In the genomic region with DNA sequence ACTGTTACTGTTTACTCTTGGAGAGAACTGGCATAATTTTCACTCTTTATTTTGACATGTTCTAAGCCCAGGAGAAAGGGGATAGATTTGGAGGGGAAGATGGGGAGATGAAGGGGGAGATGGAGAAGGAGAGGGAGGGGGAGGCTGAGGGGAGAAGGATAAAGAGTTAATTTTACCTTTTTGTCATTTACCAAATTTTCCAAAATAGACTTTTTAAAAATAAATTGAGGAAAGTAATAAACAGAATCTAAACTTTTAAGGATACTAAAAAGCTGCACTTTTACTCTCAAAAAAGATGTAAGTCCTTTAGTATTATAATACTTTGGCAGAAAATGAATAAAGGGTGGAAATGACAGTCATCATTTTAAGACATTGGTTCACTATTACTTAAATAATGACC, we compare ENCODE assay signal across 1 cellular context.
TF ChIP-seq lines count a peak whose summit lies in the region.

No MANE protein-coding gene starts in this region.

TF ChIP-seq in HepG2, 621 proteins besides CTCF, POLR2A, EP300 and RAD21:
- TF ChIP-seq HNRNPK (IDR thresholded peaks at IDR 0.05; ENCODE audit: low read depth, low read length, poor library complexity, severe bottlenecking) = peak; percentile 92
- no peak for TF ChIP-seq SUZ12 (IDR thresholded peaks at IDR 0.05; ENCODE audit: low read depth, low read length)
- no peak for TF ChIP-seq TOE1 (CRISPR knock-in tag; IDR thresholded peaks at IDR 0.05)
